ENCODE assay signal across 8 cellular contexts in the genomic region with DNA sequence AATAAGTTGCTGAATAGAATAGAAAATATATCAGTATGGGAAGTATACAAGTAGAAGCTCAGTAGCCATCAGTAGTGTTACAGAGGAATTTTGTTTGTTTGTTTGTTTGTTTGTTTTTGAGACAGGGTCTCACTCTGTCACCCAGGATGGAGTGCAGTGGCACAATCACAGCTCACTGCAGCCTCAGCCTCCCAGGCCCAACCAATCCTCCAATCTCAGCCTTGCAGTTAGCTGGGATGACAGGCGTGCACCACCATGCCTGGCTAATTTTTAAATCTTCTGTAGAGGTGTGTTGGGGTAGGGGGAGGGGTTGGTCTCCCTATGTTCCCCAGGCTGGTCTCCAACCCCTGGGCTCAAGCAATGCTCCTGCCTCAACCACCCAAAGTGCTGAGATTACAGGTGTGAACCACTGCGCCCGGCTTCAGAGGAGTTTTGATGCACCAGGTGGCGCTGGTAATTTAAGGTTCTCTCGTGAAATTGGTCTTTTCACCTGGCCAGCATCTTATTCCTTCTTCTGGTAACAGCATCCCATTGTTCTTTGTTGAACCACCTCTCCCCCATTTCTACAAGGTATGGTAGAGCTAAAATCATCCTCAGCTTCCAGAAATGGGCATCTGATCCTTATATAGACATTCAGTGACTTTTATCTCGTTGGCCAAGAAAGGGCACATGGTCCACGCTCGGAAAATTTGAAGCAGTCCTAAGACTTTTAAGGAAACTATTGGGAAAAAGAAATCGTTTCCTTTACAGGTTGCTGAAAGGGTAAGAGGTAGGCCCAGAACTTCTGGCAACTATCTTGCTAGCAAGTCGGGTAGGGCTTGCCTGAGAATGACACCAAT.
A peak's percentile ranks its signal among the peaks of the same experiment; 100 is the strongest.
DNase-seq lines count a peak whose midpoint lies in the region; ATAC-seq and TF ChIP-seq lines count a peak whose summit lies in the region.

No MANE protein-coding gene starts in this region.

- intact Hi-C loops in CD4-positive, alpha-beta memory T cell (cut with micrococcal nuclease), result loop anchor here (1.0 to 5.0 kb wide), 6 partner anchors 56 to 359 kb away; no protein-coding TSS in a partner anchor
- intact Hi-C loops in activated CD4-positive, alpha-beta T cell treated with anti-CD3 and anti-CD28 coated beads, Interleukin-2, amount 10 ng/mL, durations not matched to agents 24 days and 14 days (cut with micrococcal nuclease), result loop anchor here (1.0 to 5.0 kb wide), 5 partner anchors 41 to 359 kb away; no protein-coding TSS in a partner anchor
- intact Hi-C loops in dorsolateral prefrontal cortex (cut with DNase I), result no loop called here

- H3K9me3 Mint-ChIP-seq in CD4-positive, alpha-beta memory T cell, result peaks cover 0 to 11% (median 6%) of the 10 kb centered on the region in 8 donors
- peaks cover 17% of the 10 kb centered on the region for H3K9me3 Mint-ChIP-seq in activated CD4-positive, alpha-beta T cell treated with anti-CD3 and anti-CD28 coated beads, Interleukin-2, amount 10 ng/mL, durations not matched to agents 24 days and 14 days
- peaks cover 7% of the 10 kb centered on the region for H3K9me3 Mint-ChIP-seq in progenitor cell of endocrine pancreas (ENCODE audit: low read depth)

- DNase-seq in CD4-positive, alpha-beta memory T cell, result peak; percentile 52 to 58 (median 58)
- DNase-seq in KBM-7 (peak; percentile 44), dorsolateral prefrontal cortex (no peak), progenitor cell of endocrine pancreas (ENCODE audit: low spot score, unreplicated experiment) (peak; percentile 20), NOMO-1 (lab: John Stamatoyannopoulos, UW; ENCODE audit: unreplicated experiment in 2 of 2) (no peak), AG08395 (ENCODE audit: low spot score) (no peak)
- DNase-seq in activated CD4-positive, alpha-beta T cell treated with anti-CD3 and anti-CD28 coated beads, Interleukin-2, amount 10 ng/mL, durations not matched to agents 24 days and 14 days, result peak; percentile 87

- in situ Hi-C loops in KBM-7 (cut with MboI; ENCODE audit: low pct_unique_long_range_greater_than_20kb, low sequenced_read_pairs), result no loop called here

- peaks cover 0 to 10% of the 10 kb centered on the region in 2 donors for H3K36me3 Mint-ChIP-seq in CD4-positive, alpha-beta memory T cell
- peaks cover 10% of the 10 kb centered on the region for H3K36me3 Mint-ChIP-seq in activated CD4-positive, alpha-beta T cell treated with anti-CD3 and anti-CD28 coated beads, Interleukin-2, amount 10 ng/mL, durations not matched to agents 24 days and 14 days (ENCODE audit: low read depth)
- H3K36me3 Mint-ChIP-seq in progenitor cell of endocrine pancreas (ENCODE audit: insufficient read depth), result peaks cover 3% of the 10 kb centered on the region

- peaks cover 0 to 6% of the 10 kb centered on the region in 2 donors for H3K27me3 Mint-ChIP-seq in CD4-positive, alpha-beta memory T cell
- peaks cover 26% of the 10 kb centered on the region for H3K27me3 Mint-ChIP-seq in activated CD4-positive, alpha-beta T cell treated with anti-CD3 and anti-CD28 coated beads, Interleukin-2, amount 10 ng/mL, durations not matched to agents 24 days and 14 days
- no peaks in the 10 kb centered on the region for H3K27me3 Mint-ChIP-seq in progenitor cell of endocrine pancreas

- CTCF ChIA-PET in CD4-positive, alpha-beta memory T cell (lab: Charles Lee; ENCODE audit: partially characterized antibody), result interaction anchor here (0.7 to 3.8 kb wide), 18 partner anchors 9 to 194 kb away, joined by 3 to 285 read pairs (median 4); a partner anchor contains a TSS

- no peak overlapping the region for H3K27ac ChIP-seq in CD4-positive, alpha-beta memory T cell (ENCODE audit: low read depth, low read length)
- H3K27ac ChIP-seq in dorsolateral prefrontal cortex, result no peak overlapping the region

- no peak overlapping the region for H3K4me3 ChIP-seq in CD4-positive, alpha-beta memory T cell (ENCODE audit: low read length in 2 of 2)
- H3K4me3 ChIP-seq in dorsolateral prefrontal cortex, result no peak overlapping the region

- peak; percentile 71 for ATAC-seq in GM19397 (IDR thresholded peaks at IDR 0.05; ENCODE audit: unreplicated experiment)

- H3K9me3 ChIP-seq in CD4-positive, alpha-beta memory T cell (ENCODE audit: control insufficient read depth in 1 of 2, low read length in 2 of 2), result no peaks in the 10 kb centered on the region

- POLR2A ChIA-PET in CD4-positive, alpha-beta memory T cell (lab: Charles Lee; ENCODE audit: partially characterized antibody), result interaction anchor here (1.0 to 3.7 kb wide), 2 partner anchors 156 to 160 kb away, joined by 3 to 104 read pairs; a partner anchor contains a TSS

- H3K4me3 Mint-ChIP-seq in CD4-positive, alpha-beta memory T cell, result peak overlapping the region in 1 of 8 donors; percentile 4
- H3K4me3 Mint-ChIP-seq in activated CD4-positive, alpha-beta T cell treated with anti-CD3 and anti-CD28 coated beads, Interleukin-2, amount 10 ng/mL, durations not matched to agents 24 days and 14 days, result no peak overlapping the region
- no peak overlapping the region for H3K4me3 Mint-ChIP-seq in progenitor cell of endocrine pancreas (ENCODE audit: low read depth)

- H3K4me1 ChIP-seq in CD4-positive, alpha-beta memory T cell (ENCODE audit: insufficient read depth, low read length), result no peaks in the 10 kb centered on the region

- H3K27ac Mint-ChIP-seq in CD4-positive, alpha-beta memory T cell, result no peak overlapping the region
- H3K27ac Mint-ChIP-seq in activated CD4-positive, alpha-beta T cell treated with anti-CD3 and anti-CD28 coated beads, Interleukin-2, amount 10 ng/mL, durations not matched to agents 24 days and 14 days, result no peak overlapping the region
- H3K27ac Mint-ChIP-seq in progenitor cell of endocrine pancreas, result no peak overlapping the region

- no peaks in the 10 kb centered on the region for H3K27me3 ChIP-seq in CD4-positive, alpha-beta memory T cell (ENCODE audit: insufficient read depth, low read length)
- H3K27me3 ChIP-seq in dorsolateral prefrontal cortex, result no peaks in the 10 kb centered on the region

- TF ChIP-seq CTCF in dorsolateral prefrontal cortex (IDR thresholded peaks at IDR 0.05 in 54 of 56, conservative IDR thresholded peaks at IDR 0.05 in 2 of 56; ENCODE audit: low read depth in 1 of 56, partially characterized antibody in 56 of 56) (peak in 38 of 56 donors; percentile 10 to 52 (median 30)), progenitor cell of endocrine pancreas (IDR thresholded peaks at IDR 0.05; ENCODE audit: unreplicated experiment) (peak; percentile 62)

- no peaks in the 10 kb centered on the region for H3K36me3 ChIP-seq in CD4-positive, alpha-beta memory T cell (ENCODE audit: insufficient read depth, low read length)

- no peaks in the 10 kb centered on the region for H3K4me1 Mint-ChIP-seq in CD4-positive, alpha-beta memory T cell
- H3K4me1 Mint-ChIP-seq in activated CD4-positive, alpha-beta T cell treated with anti-CD3 and anti-CD28 coated beads, Interleukin-2, amount 10 ng/mL, durations not matched to agents 24 days and 14 days, result peaks cover 3% of the 10 kb centered on the region
- H3K4me1 Mint-ChIP-seq in progenitor cell of endocrine pancreas (ENCODE audit: low read depth), result no peaks in the 10 kb centered on the region

Comparison
In these comparisons a context has a peak if more than half of its experiments do, and no peak if none do; other contexts are left out.
1. DNase-seq: peak in CD4-positive, alpha-beta memory T cell (5 of 5), KBM-7 (single experiment), activated CD4-positive, alpha-beta T cell treated with anti-CD3 and anti-CD28 coated beads, Interleukin-2, amount 10 ng/mL, durations not matched to agents 24 days and 14 days (single experiment) and progenitor cell of endocrine pancreas (single experiment); none in dorsolateral prefrontal cortex (0 of 10), NOMO-1 (0 of 2) and AG08395 (single experiment).
2. intact Hi-C loops: an anchor here in CD4-positive, alpha-beta memory T cell (1.0 to 5.0 kb wide) and activated CD4-positive, alpha-beta T cell treated with anti-CD3 and anti-CD28 coated beads, Interleukin-2, amount 10 ng/mL, durations not matched to agents 24 days and 14 days (1.0 to 5.0 kb wide); none called in dorsolateral prefrontal cortex.